Comparison of ENCODE assay signal across 9 cellular contexts in genomic region chr5:57137401-57137800, GRCh38.
"Had no signal": no experiment of that assay in that cellular context is flagged by ENCODE, and none has a peak within 500 bp of the region (broad histone marks: within the 10 kb centered on the region; RNA-seq: fewer than 3 reads in every experiment).

No MANE protein-coding gene starts in this region.

- H3K4me2 ChIP-seq: hepatocyte, smooth muscle cell had no signal

- H3K27ac ChIP-seq: body of pancreas, hepatocyte, left ventricle myocardium inferior, sigmoid colon, testis, uterus had no signal

- H3K27me3 ChIP-seq: body of pancreas, hepatocyte, sigmoid colon, testis, uterus had no signal

- H3K4me1 ChIP-seq: body of pancreas, left ventricle myocardium inferior, sigmoid colon, testis, uterus had no signal

- FAIRE-seq: frontal cortex had no signal

- H2AFZ ChIP-seq: hepatocyte had no signal

- H3K79me2 ChIP-seq: hepatocyte had no signal

- DNase-seq: activated gamma-delta T cell had no signal

- H3K4me3 ChIP-seq: body of pancreas, hepatocyte, left ventricle myocardium inferior, sigmoid colon, smooth muscle cell, testis, uterus had no signal

- H3K36me3 ChIP-seq: left ventricle myocardium inferior, sigmoid colon, uterus had no signal

- H3K9me3 ChIP-seq: body of pancreas, left ventricle myocardium inferior, sigmoid colon, testis, uterus had no signal
